Comparison of ENCODE assay signal across 24 cellular contexts in genomic region chr15:90489944-90490343, GRCh38. TPM values are rescaled to one million over a fixed set of nuclear protein-coding genes. Genes with fewer than 3 reads are reported as not detected.
DNase-seq lines count a peak whose midpoint lies in the region; ATAC-seq and TF ChIP-seq lines count a peak whose summit lies in the region.
"Had no signal": no experiment of that assay in that cellular context is flagged by ENCODE, and none has a peak within 500 bp of the region (broad histone marks: within the 10 kb centered on the region; RNA-seq: fewer than 3 reads in every experiment).

No MANE protein-coding gene starts in this region.

- no peaks in the 10 kb centered on the region for H3K9me3 Mint-ChIP-seq in activated CD4-positive, alpha-beta T cell treated with anti-CD3 and anti-CD28 coated beads, Interleukin-2, amount 10 ng/mL, durations not matched to agents 7 days and 5 days
- no peaks in the 10 kb centered on the region for H3K9me3 Mint-ChIP-seq in CD8-positive, alpha-beta T cell
- H3K9me3 Mint-ChIP-seq in T-cell: no peaks in the 10 kb centered on the region
- H3K9me3 Mint-ChIP-seq: activated B cell treated with CpG ODN at 0.5 μM for 24 hours, brain had no signal

- H3K4me1 Mint-ChIP-seq in activated CD4-positive, alpha-beta T cell treated with anti-CD3 and anti-CD28 coated beads, Interleukin-2, amount 10 ng/mL, durations not matched to agents 7 days and 5 days: peaks cover 15% of the 10 kb centered on the region
- H3K4me1 Mint-ChIP-seq in CD8-positive, alpha-beta T cell (ENCODE audit: low read depth): peaks cover 19% of the 10 kb centered on the region
- H3K4me1 Mint-ChIP-seq in T-cell: peaks cover 14 to 17% (median 16%) of the 10 kb centered on the region in 3 donors
- H3K4me1 Mint-ChIP-seq: activated B cell treated with CpG ODN at 0.5 μM for 24 hours, B cell, brain had no signal

- H3K4me2 ChIP-seq in mesenchymal stem cell (ENCODE audit: low read length, poor library complexity, severe bottlenecking): no peak overlapping the region

- no peak overlapping the region for H2BK12ac ChIP-seq in mesenchymal stem cell (ENCODE audit: low read length in 2 of 2)

- no peak overlapping the region for H3K23ac ChIP-seq in mesenchymal stem cell (ENCODE audit: low read length in 2 of 2)

- peaks cover 74% of the 10 kb centered on the region for H3K36me3 Mint-ChIP-seq in activated CD4-positive, alpha-beta T cell treated with anti-CD3 and anti-CD28 coated beads, Interleukin-2, amount 10 ng/mL, durations not matched to agents 7 days and 5 days (ENCODE audit: low read depth)
- peaks cover 86% of the 10 kb centered on the region for H3K36me3 Mint-ChIP-seq in CD8-positive, alpha-beta T cell
- H3K36me3 Mint-ChIP-seq in T-cell: peaks cover 73% of the 10 kb centered on the region

- no peaks in the 10 kb centered on the region for H3K27me3 ChIP-seq in CD8-positive, alpha-beta T cell (ENCODE audit: insufficient read depth, low read length)
- no peaks in the 10 kb centered on the region for H3K27me3 ChIP-seq in mesenchymal stem cell (ENCODE audit: control insufficient read depth in 1 of 2, insufficient read depth in 1 of 2, low read length in 2 of 2)
- H3K27me3 ChIP-seq: adrenal gland, upper lobe of right lung had no signal

- peak overlapping the region; percentile 55 for H3K27ac Mint-ChIP-seq in activated CD4-positive, alpha-beta T cell treated with anti-CD3 and anti-CD28 coated beads, Interleukin-2, amount 10 ng/mL, durations not matched to agents 7 days and 5 days
- peak overlapping the region; percentile 2 for H3K27ac Mint-ChIP-seq in CD8-positive, alpha-beta T cell
- H3K27ac Mint-ChIP-seq in T-cell: peak overlapping the region; percentile 0 to 2
- H3K27ac Mint-ChIP-seq: activated B cell treated with CpG ODN at 0.5 μM for 24 hours, B cell had no signal

- H4K8ac ChIP-seq in mesenchymal stem cell (ENCODE audit: low read length): no peak overlapping the region

- no peak for DNase-seq in activated CD4-positive, alpha-beta T cell treated with anti-CD3 and anti-CD28 coated beads, Interleukin-2, amount 10 ng/mL, durations not matched to agents 7 days and 5 days
- DNase-seq in activated CD4-positive, alpha-beta T cell treated with anti-CD3 and anti-CD28 coated beads for 48 hours: no peak
- no peak for DNase-seq in CD8-positive, alpha-beta T cell
- DNase-seq in T-cell: no peak
- peak; percentile 70 for DNase-seq in mesenchymal stem cell
- no peak for DNase-seq in DMS153 treated with DMSO at 0.1 percent for 48 hours (lab: John Stamatoyannopoulos, UW; ENCODE audit: unreplicated experiment)
- DNase-seq in coronary artery (ENCODE audit: low spot score): no peak
- no peak for DNase-seq in RKO (ENCODE audit: low spot score)
- DNase-seq: activated B cell treated with CpG ODN at 0.5 μM for 24 hours; activated CD8-positive, alpha-beta memory T cell treated with anti-CD3 and anti-CD28 coated beads for 24 hours; adrenal gland; COR-L47; kidney glomerular epithelial cell; NCI-H1048; NCI-H187 treated with DMSO at 0.1 percent for 48 hours; NCI-H69; nucleus accumbens; stimulated activated CD8-positive, alpha-beta memory T cell treated with anti-CD3 and anti-CD28 coated beads, Interleukin-4, amount 100 ng/mL, for 48 hours; T-helper 9 cell; upper lobe of right lung had no signal

- H3K4me1 ChIP-seq in CD8-positive, alpha-beta T cell (ENCODE audit: insufficient read depth, low read length): peaks cover 16% of the 10 kb centered on the region
- H3K4me1 ChIP-seq in mesenchymal stem cell (ENCODE audit: control insufficient read depth, insufficient read depth, low read depth, low read length): no peaks in the 10 kb centered on the region
- H3K4me1 ChIP-seq: adrenal gland, upper lobe of right lung had no signal

- H4K91ac ChIP-seq in mesenchymal stem cell (ENCODE audit: low read length): no peak overlapping the region

- POLR2A ChIA-PET in activated CD4-positive, alpha-beta T cell treated with anti-CD3 and anti-CD28 coated beads, Interleukin-2, amount 10 ng/mL, durations not matched to agents 7 days and 5 days (lab: Charles Lee): interaction anchor here (0.6 kb wide), 1 partner anchor 30 kb away, joined by 6 read pairs; no protein-coding TSS in a partner anchor
- POLR2A ChIA-PET in CD8-positive, alpha-beta T cell (lab: Charles Lee): no interaction called here
- POLR2A ChIA-PET in T-cell (lab: Charles Lee): no interaction called here

- no peak overlapping the region for H2BK5ac ChIP-seq in mesenchymal stem cell (ENCODE audit: low read depth, low read length, poor library complexity, severe bottlenecking)

- no peak overlapping the region for H3K4me3 ChIP-seq in CD8-positive, alpha-beta T cell (ENCODE audit: low read depth, low read length)
- H3K4me3 ChIP-seq in mesenchymal stem cell (ENCODE audit: insufficient read depth in 1 of 2, low read depth in 1 of 2, low read length in 2 of 2): no peak overlapping the region
- H3K4me3 ChIP-seq in coronary artery: no peak overlapping the region
- H3K4me3 ChIP-seq: adrenal gland, GM12878, lung, upper lobe of right lung had no signal

- ATAC-seq in CD8-positive, alpha-beta T cell: no peak
- no peak for ATAC-seq in T-cell (replicated peaks in 1 of 4)
- ATAC-seq: upper lobe of right lung had no signal

- no peak overlapping the region for H3K4me3 Mint-ChIP-seq in activated CD4-positive, alpha-beta T cell treated with anti-CD3 and anti-CD28 coated beads, Interleukin-2, amount 10 ng/mL, durations not matched to agents 7 days and 5 days
- H3K4me3 Mint-ChIP-seq in CD8-positive, alpha-beta T cell: no peak overlapping the region
- H3K4me3 Mint-ChIP-seq in T-cell: no peak overlapping the region
- H3K4me3 Mint-ChIP-seq: activated B cell treated with CpG ODN at 0.5 μM for 24 hours, B cell, brain had no signal

- no peak overlapping the region for H2AK5ac ChIP-seq in mesenchymal stem cell (ENCODE audit: low read length, severe bottlenecking)

- WGBS in mesenchymal stem cell: 28% methylated on average over 2 of the region's 2 CpGs

- no peaks in the 10 kb centered on the region for H3K27me3 Mint-ChIP-seq in activated CD4-positive, alpha-beta T cell treated with anti-CD3 and anti-CD28 coated beads, Interleukin-2, amount 10 ng/mL, durations not matched to agents 7 days and 5 days
- no peaks in the 10 kb centered on the region for H3K27me3 Mint-ChIP-seq in CD8-positive, alpha-beta T cell (ENCODE audit: low read depth)
- no peaks in the 10 kb centered on the region for H3K27me3 Mint-ChIP-seq in T-cell
- H3K27me3 Mint-ChIP-seq: activated B cell treated with CpG ODN at 0.5 μM for 24 hours, B cell, brain had no signal

- no peak overlapping the region for H2AFZ ChIP-seq in mesenchymal stem cell (ENCODE audit: low read depth, low read length)

- no peak overlapping the region for H3K9ac ChIP-seq in mesenchymal stem cell (ENCODE audit: low read length)

- H3K18ac ChIP-seq in mesenchymal stem cell (ENCODE audit: low read depth in 1 of 2, low read length in 2 of 2): no peak overlapping the region

- H3K4ac ChIP-seq in mesenchymal stem cell (ENCODE audit: low read depth in 1 of 2, low read length in 2 of 2): no peak overlapping the region

- no peaks in the 10 kb centered on the region for H3K9me3 ChIP-seq in CD8-positive, alpha-beta T cell (ENCODE audit: low read length)
- H3K9me3 ChIP-seq in mesenchymal stem cell (ENCODE audit: control insufficient read depth, low read length): no peaks in the 10 kb centered on the region
- H3K9me3 ChIP-seq: adrenal gland, upper lobe of right lung had no signal

- H2BK15ac ChIP-seq in mesenchymal stem cell (ENCODE audit: low read depth, poor library complexity, severe bottlenecking): no peak overlapping the region

- CTCF ChIA-PET in activated CD4-positive, alpha-beta T cell treated with anti-CD3 and anti-CD28 coated beads, Interleukin-2, amount 10 ng/mL, durations not matched to agents 7 days and 5 days (lab: Charles Lee): interaction anchor here (0.5 to 1.9 kb wide), 5 partner anchors 8 to 431 kb away, joined by 3 to 5 read pairs (median 3); no protein-coding TSS in a partner anchor
- CTCF ChIA-PET in CD8-positive, alpha-beta T cell (lab: Charles Lee): interaction anchor here (1.7 to 2.4 kb wide), 2 partner anchors 8 to 128 kb away, joined by 6 to 14 read pairs; no protein-coding TSS in a partner anchor
- CTCF ChIA-PET in T-cell (lab: Charles Lee): interaction anchor here in 1 of 2 donors (1.0 kb wide), 1 partner anchor 128 kb away, joined by 4 read pairs; no protein-coding TSS in a partner anchor

- intact Hi-C loops in CD8-positive, alpha-beta T cell (cut with DNase I, micrococcal nuclease): loop anchor here in 1 of 2 experiments (10.0 kb wide), 1 partner anchor 395 kb away; the partner anchor contains the start of gene FES

- no peak overlapping the region for H2BK120ac ChIP-seq in mesenchymal stem cell (ENCODE audit: low read depth, low read length)

- H3K27ac ChIP-seq in CD8-positive, alpha-beta T cell (ENCODE audit: low read depth, low read length): no peak overlapping the region
- H3K27ac ChIP-seq in mesenchymal stem cell (ENCODE audit: low read length, poor library complexity, severe bottlenecking) (no peak overlapping the region), coronary artery (no peak overlapping the region)
- H3K27ac ChIP-seq: adrenal gland, upper lobe of right lung had no signal

- H3K14ac ChIP-seq in mesenchymal stem cell (ENCODE audit: low read length in 2 of 2): no peak overlapping the region

- TF ChIP-seq CTCF in CD8-positive, alpha-beta T cell (IDR thresholded peaks at IDR 0.05): no peak
- TF ChIP-seq CTCF in coronary artery (IDR thresholded peaks at IDR 0.05): no peak

- H3K79me1 ChIP-seq in mesenchymal stem cell (replicated peaks; ENCODE audit: low read length, poor library complexity, severe bottlenecking): peaks cover 25% of the 10 kb centered on the region

- H3K36me3 ChIP-seq in CD8-positive, alpha-beta T cell (ENCODE audit: insufficient read depth, low read length): peaks cover 40% of the 10 kb centered on the region
- peaks cover 45 to 98% of the 10 kb centered on the region in 2 experiments for H3K36me3 ChIP-seq in mesenchymal stem cell (ENCODE audit: control insufficient read depth in 1 of 2, insufficient read depth in 2 of 2, low read depth in 1 of 2, low read length in 2 of 2)

RNA-seq across cellular contexts. Expression of gene CRTC3, which starts 39.8 kb away (rescaled TPM):
- 10 to 100 TPM; 85.1 to 90.7 TPM for total RNA-seq in activated CD4-positive, alpha-beta T cell treated with anti-CD3 and anti-CD28 coated beads, Interleukin-2, amount 10 ng/mL, durations not matched to agents 7 days and 5 days
- 10 to 100 TPM; 74.0 to 77.9 TPM for total RNA-seq in CD8-positive, alpha-beta T cell
- total RNA-seq in T-cell: 100 to 1,000 TPM in 1 of 5 donors, 10 to 100 TPM in 4; 88.3 to 119 (median 89.1) TPM
- polyA plus RNA-seq in mesenchymal stem cell (2013, experiment 1 of 2): 15.5 TPM
- 15.0 TPM for polyA plus RNA-seq in mesenchymal stem cell (2013, experiment 2 of 2)

Comparison
In these comparisons a context has a peak if more than half of its experiments do, and no peak if none do; other contexts are left out.
1. H3K27ac Mint-ChIP-seq: peak in every context shown above with its lines; median percentile 55 in activated CD4-positive, alpha-beta T cell treated with anti-CD3 and anti-CD28 coated beads, Interleukin-2, amount 10 ng/mL, durations not matched to agents 7 days and 5 days; 2 in CD8-positive, alpha-beta T cell; 1 in T-cell.